ENCODE assay signal across 22 cellular contexts in the genomic region with DNA sequence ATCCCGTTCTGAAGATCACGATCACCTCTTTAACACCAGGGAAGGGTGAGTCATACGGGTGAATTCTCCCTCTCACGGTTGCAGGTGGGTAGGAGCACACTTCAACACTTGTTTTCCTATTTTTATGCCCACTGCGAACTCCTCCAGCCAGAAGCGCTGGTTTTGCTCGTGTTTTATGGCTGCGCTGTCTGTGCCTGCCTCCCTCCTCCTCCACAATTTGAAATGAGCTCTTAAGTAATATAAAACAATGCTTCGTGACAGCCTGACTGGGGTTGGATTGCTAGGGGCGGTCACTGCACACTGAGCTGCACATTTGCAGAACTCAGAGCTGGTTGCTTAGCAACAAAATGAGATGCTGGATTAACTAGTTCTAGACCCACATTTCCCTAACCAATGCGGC. TPM values are rescaled to one million over a fixed set of nuclear protein-coding genes. Genes with fewer than 3 reads are reported as not detected.
DNase-seq lines count a peak whose midpoint lies in the region; FAIRE-seq and TF ChIP-seq lines count a peak whose summit lies in the region.
"Had no signal": no experiment of that assay in that cellular context is flagged by ENCODE, and none has a peak within 500 bp of the region (broad histone marks: within the 10 kb centered on the region; RNA-seq: fewer than 3 reads in every experiment).

No MANE protein-coding gene starts in this region.

- no peak overlapping the region for H3K9ac ChIP-seq in adipocyte (ENCODE audit: low read length)
- peak overlapping the region; percentile 52 for H3K9ac ChIP-seq in neural cell (ENCODE audit: low read length)

- peak overlapping the region; percentile 56 for H2AFZ ChIP-seq in neural cell (ENCODE audit: low read depth, low read length)

- peak; percentile 36 for TF ChIP-seq RAD21 in neural cell (conservative IDR thresholded peaks at IDR 0.05)

- no peak for FAIRE-seq in GM19239 (lab: Jason Lieb, UNC)

- H3K36me3 ChIP-seq in adipocyte (ENCODE audit: control insufficient read depth, insufficient read depth, low read length, severe bottlenecking) (no peaks in the 10 kb centered on the region), neural cell (ENCODE audit: insufficient read depth, low read length) (no peaks in the 10 kb centered on the region), MG63 (no peaks in the 10 kb centered on the region), prostate gland (no peaks in the 10 kb centered on the region)

- H3K4me2 ChIP-seq in neural cell (ENCODE audit: low read length) = peak overlapping the region; percentile 38

- H3K4me1 ChIP-seq in adipocyte (ENCODE audit: control insufficient read depth, insufficient read depth, low read length) (no peaks in the 10 kb centered on the region), prostate gland (replicated peaks) (no peaks in the 10 kb centered on the region)

- H3K4me3 ChIP-seq in adipocyte (ENCODE audit: low read length) = no peak overlapping the region
- H3K4me3 ChIP-seq in neural cell (ENCODE audit: low read length) = peak overlapping the region; percentile 51
- H3K4me3 ChIP-seq in MG63 = no peak overlapping the region
- H3K4me3 ChIP-seq in prostate gland = no peak overlapping the region

- H3K9me3 ChIP-seq in adipocyte (ENCODE audit: control insufficient read depth, low read length) (no peaks in the 10 kb centered on the region), neural cell (ENCODE audit: low read length) (no peaks in the 10 kb centered on the region), MG63 (no peaks in the 10 kb centered on the region), prostate gland (no peaks in the 10 kb centered on the region)

- H3K27ac ChIP-seq in neural cell (ENCODE audit: low read length) (peak overlapping the region; percentile 87), prostate gland (no peak overlapping the region)

- TF ChIP-seq EP300 in neural cell (conservative IDR thresholded peaks at IDR 0.05; ENCODE audit: poor library complexity, severe bottlenecking) = peak; percentile 68

- no peak for TF ChIP-seq POLR2A in prostate gland (IDR thresholded peaks at IDR 0.05)

- H3K9me2 ChIP-seq in neural cell (ENCODE audit: insufficient read depth, low read length) = no peaks in the 10 kb centered on the region

- no peaks in the 10 kb centered on the region for H3K79me2 ChIP-seq in neural cell (replicated peaks; ENCODE audit: insufficient read depth, low read length)

- peak; percentile 21 for TF ChIP-seq CTCF in neural cell (IDR thresholded peaks at IDR 0.05; ENCODE audit: poor library complexity, severe bottlenecking)
- TF ChIP-seq CTCF in prostate gland (IDR thresholded peaks at IDR 0.05) = no peak

- H4K20me1 ChIP-seq in neural cell (ENCODE audit: insufficient read depth) = no peaks in the 10 kb centered on the region

- no peaks in the 10 kb centered on the region for H3F3A ChIP-seq in neural cell (ENCODE audit: insufficient read depth, low read length, poor library complexity, severe bottlenecking)

- DNase-seq in DMS 273 (lab: John Stamatoyannopoulos, UW; ENCODE audit: unreplicated experiment) = peak; percentile 54
- DNase-seq in NCI-H187 treated with DMSO at 0.1 percent for 48 hours (lab: John Stamatoyannopoulos, UW) = peak; percentile 55
- DNase-seq in adipocyte (ENCODE audit: low read depth) = peak; percentile 34
- DNase-seq in MG63 = no peak
- no peak for DNase-seq in effector CD4-positive, alpha-beta T cell
- no peak for DNase-seq in GM19239 (ENCODE audit: insufficient read length, low spot score)
- DNase-seq in prostate gland (ENCODE audit: low spot score) = no peak
- DNase-seq: activated naive CD8-positive, alpha-beta T cell treated with anti-CD3 and anti-CD28 coated beads, Interleukin-2, amount 10 ng/mL, durations not matched to agents 7 days and 5 days; dermis blood vessel endothelial cell; foreskin melanocyte; KG1; mesendoderm; natural killer cell; NCI-H1092; NCI-H226; right cardiac atrium had no signal

- intact Hi-C loops in prostate gland (cut with DNase I) = no loop called here

- H3K27me3 ChIP-seq in adipocyte (replicated peaks; ENCODE audit: control insufficient read depth, insufficient read depth, low read length) = peaks cover 36% of the 10 kb centered on the region
- H3K27me3 ChIP-seq in neural cell (ENCODE audit: insufficient read depth, low read depth, low read length) = no peaks in the 10 kb centered on the region
- no peaks in the 10 kb centered on the region for H3K27me3 ChIP-seq in MG63
- no peaks in the 10 kb centered on the region for H3K27me3 ChIP-seq in prostate gland (replicated peaks; ENCODE audit: insufficient read depth)

- 46% methylated on average over 11 of the region's 11 CpGs for WGBS in prostate gland

TF ChIP-seq in neural cell, 6 proteins besides CTCF, POLR2A, EP300 and RAD21:
- TF ChIP-seq EZH2 (IDR thresholded peaks at IDR 0.05; ENCODE audit: borderline replicate concordance, insufficient read depth, low read length, poor library complexity, severe bottlenecking) (no peak), MXI1 (conservative IDR thresholded peaks at IDR 0.05; ENCODE audit: poor library complexity, severe bottlenecking) (peak; percentile 55), SMC3 (conservative IDR thresholded peaks at IDR 0.05; ENCODE audit: poor library complexity) (peak; percentile 39), POLR2AphosphoS5 (IDR thresholded peaks at IDR 0.05) (peak; percentile 49), REST (IDR thresholded peaks at IDR 0.05; ENCODE audit: borderline replicate concordance) (no peak), TAF1 (IDR thresholded peaks at IDR 0.05; ENCODE audit: low read depth) (no peak)

RNA-seq across cellular contexts. Expression of gene CCDC70, which starts 12.9 kb away (rescaled TPM):
- not detected in 2 replicates for polyA plus RNA-seq in neural cell
- polyA minus RNA-seq in neural cell = not detected in 2 replicates
- not detected in 2 replicates for total RNA-seq in MG63 (2014; rRNA removed; shearing (Covaris generic); ENCODE audit: low replicate concordance)
- 10 to 100 TPM in 1 of 2 donors, not detected in 1; 11.5 TPM for total RNA-seq in prostate gland
- total RNA-seq: activated naive CD8-positive, alpha-beta T cell treated with anti-CD3 and anti-CD28 coated beads, Interleukin-2, amount 10 ng/mL, durations not matched to agents 7 days and 5 days; activated T-helper 2 cell treated with anti-CD3 and anti-CD28 coated beads, Interferon-gamma antibody, Interleukin-2, Interleukin-4, amounts not matched to agents 10 μg/mL and 5 μg/mL and 100 μg/mL, durations not matched to agents 14 hours and 24 hours and 36 hours; bronchial epithelial cell; dermis blood vessel endothelial cell; kidney epithelial cell; natural killer cell; right cardiac atrium; temporal lobe had no signal
- polyA plus RNA-seq: CD14-positive monocyte had no signal

RNA-seq across cellular contexts. Expression of gene TMEM272, which starts 29.7 kb away (rescaled TPM):
- polyA plus RNA-seq in neural cell = 0.76 and 0.77 TPM in 2 replicates
- polyA minus RNA-seq in neural cell = 0.49 and 1.6 TPM in 2 replicates
- total RNA-seq in MG63 (2014; rRNA removed; shearing (Covaris generic); ENCODE audit: low replicate concordance) = not detected in 2 replicates
- under 1 TPM in 1 of 2 donors, not detected in 1; 0.28 TPM for total RNA-seq in prostate gland
- total RNA-seq: activated T-helper 2 cell treated with anti-CD3 and anti-CD28 coated beads, Interferon-gamma antibody, Interleukin-2, Interleukin-4, amounts not matched to agents 10 μg/mL and 5 μg/mL and 100 μg/mL, durations not matched to agents 14 hours and 24 hours and 36 hours; bronchial epithelial cell; dermis blood vessel endothelial cell; kidney epithelial cell had no signal
- polyA plus RNA-seq: CD14-positive monocyte had no signal

Comparison
In these comparisons a context has a peak if more than half of its experiments do, and no peak if none do; other contexts are left out.
1. DNase-seq: peak in DMS 273 (single experiment), NCI-H187 treated with DMSO at 0.1 percent for 48 hours (single experiment) and adipocyte (single experiment); none in MG63 (single experiment), effector CD4-positive, alpha-beta T cell (single experiment), GM19239 (single experiment) and prostate gland (single experiment).